ENCODE assay signal across 11 cellular contexts in the genomic region with DNA sequence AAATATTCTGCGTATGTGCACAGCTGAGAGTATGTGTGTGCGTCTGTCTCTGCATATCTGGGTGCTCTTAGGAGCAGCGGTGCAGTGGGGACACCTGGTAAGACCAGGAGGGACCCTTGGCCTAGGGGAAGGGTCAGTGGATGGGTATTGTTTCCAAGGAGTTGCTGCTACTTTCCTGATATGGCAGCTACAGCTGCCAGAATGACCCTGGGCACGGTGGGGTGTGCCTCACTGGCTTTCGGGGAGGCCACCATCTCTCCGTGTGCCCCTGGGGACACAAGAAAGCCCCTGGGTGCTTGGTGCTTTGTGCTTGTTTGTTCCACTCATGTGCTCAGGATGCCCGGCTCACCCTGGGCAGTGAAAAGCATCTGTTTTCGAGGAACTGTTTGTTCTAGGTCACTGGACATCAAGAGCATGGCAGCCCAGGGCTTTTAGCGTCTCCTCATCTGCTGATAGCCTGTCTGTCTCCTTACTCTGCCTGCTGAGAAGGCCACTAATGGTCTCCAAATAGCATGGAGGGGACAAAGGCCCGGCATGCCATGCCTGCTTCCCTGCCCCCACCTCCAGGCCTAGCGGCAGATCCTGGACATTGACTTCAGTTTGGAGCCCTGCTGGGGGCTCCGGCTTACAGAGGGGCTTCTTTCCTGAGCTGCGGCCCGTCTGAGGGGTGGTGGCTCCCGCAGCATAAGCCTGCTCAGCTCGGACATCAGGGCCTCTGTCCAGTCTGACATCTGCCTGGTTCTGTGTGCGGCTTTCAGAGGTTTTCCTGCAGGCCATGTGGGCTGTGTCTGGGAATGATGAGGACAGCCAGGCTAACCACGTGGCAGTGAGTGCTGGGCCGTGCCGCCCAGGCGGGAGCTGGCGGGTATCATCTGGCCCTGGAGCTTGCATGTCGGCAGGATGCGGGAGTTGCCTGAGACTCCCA. TPM values are rescaled to one million over a fixed set of nuclear protein-coding genes. Genes with fewer than 3 reads are reported as not detected.
DNase-seq lines count a peak whose midpoint lies in the region; TF ChIP-seq lines count a peak whose summit lies in the region.
"Had no signal": no experiment of that assay in that cellular context is flagged by ENCODE, and none has a peak within 500 bp of the region (broad histone marks: within the 10 kb centered on the region; RNA-seq: fewer than 3 reads in every experiment).

No MANE protein-coding gene starts in this region.

- H3K27ac Mint-ChIP-seq in Calu3 (ENCODE audit: unreplicated experiment) = peak overlapping the region; percentile 89
- H3K27ac Mint-ChIP-seq in brain = peak overlapping the region; percentile 2 to 93 (median 88)

- H3K27me3 ChIP-seq in rectal smooth muscle tissue (ENCODE audit: control insufficient read depth, insufficient read depth, low read length) (no peaks in the 10 kb centered on the region), thyroid gland (no peaks in the 10 kb centered on the region)

- H3K4me3 ChIP-seq in rectal smooth muscle tissue (ENCODE audit: low read length) (peak overlapping the region; percentile 25), thyroid gland (replicated peaks in 1 of 3) (no peak overlapping the region)

- H3K4me1 Mint-ChIP-seq in Calu3 (ENCODE audit: low read depth, unreplicated experiment) = peaks cover 56% of the 10 kb centered on the region
- H3K4me1 Mint-ChIP-seq in brain = peaks cover 76% of the 10 kb centered on the region

- no peaks in the 10 kb centered on the region for H3K9me3 ChIP-seq in thyroid gland

- H3K9me3 Mint-ChIP-seq in Calu3 (ENCODE audit: low read depth, unreplicated experiment) (no peaks in the 10 kb centered on the region), brain (peaks cover 0 to 6% (median 0%) of the 10 kb centered on the region in 5 experiments)

- H3K36me3 Mint-ChIP-seq in Calu3 (ENCODE audit: insufficient read depth, unreplicated experiment) (peaks cover 94% of the 10 kb centered on the region), brain (peaks cover 85% of the 10 kb centered on the region)

- H3K27me3 Mint-ChIP-seq in Calu3 (ENCODE audit: unreplicated experiment) = no peaks in the 10 kb centered on the region
- H3K27me3 Mint-ChIP-seq in brain = no peaks in the 10 kb centered on the region

- intact Hi-C loops in Calu3 (cut with micrococcal nuclease; ENCODE audit: unreplicated experiment) = no loop called here
- intact Hi-C loops in thyroid gland (cut with DNase I) = no loop called here

- WGBS in thyroid gland, 2 donors = 85 to 99% methylated on average over 8 to 16 of the region's 24 CpGs

- DNase-seq in Calu3 (no peak), hippocampal formation (lab: John Stamatoyannopoulos, UW) (peak; percentile 74 to 80), ureter (ENCODE audit: low spot score) (no peak), thyroid gland (no peak)
- no peak for DNase-seq in activated CD4-positive, CD25-positive, alpha-beta regulatory T cell treated with anti-CD3 and anti-CD28 coated beads, Interleukin-2, amount 50 U/mL, for 72 hours
- DNase-seq in NK-92 treated with Interleukin-12 subunit alpha and Interleukin-12 subunit beta, amount 100 ng/mL, for 24 hours (lab: John Stamatoyannopoulos, UW) = no peak
- DNase-seq: activated CD4-positive, CD25-positive, alpha-beta regulatory T cell; NCI-H510A treated with DMSO at 0.1 percent for 48 hours had no signal

- CTCF ChIA-PET in Calu3 (lab: Charles Lee) = interaction anchor here (1.7 kb wide), 1 partner anchor 190 kb away, joined by 4 read pairs; no protein-coding TSS in a partner anchor

- H3K36me3 ChIP-seq in rectal smooth muscle tissue (ENCODE audit: control insufficient read depth, insufficient read depth, low read length) (peaks cover 12% of the 10 kb centered on the region), thyroid gland (peaks cover 6 to 16% of the 10 kb centered on the region in 2 donors)

- BruUV-seq in Calu3 (replicated peaks; lab: Mats Ljungman, UMichigan) = no TSS peak

- H3K27ac ChIP-seq in rectal smooth muscle tissue (ENCODE audit: low read depth, low read length) = peak overlapping the region; percentile 48
- no peak overlapping the region for H3K27ac ChIP-seq in thyroid gland
- H3K27ac ChIP-seq: HL-60 had no signal

- no peak for TF ChIP-seq POLR2A in thyroid gland (IDR thresholded peaks at IDR 0.05)

- H3K4me1 ChIP-seq in rectal smooth muscle tissue (ENCODE audit: control insufficient read depth, insufficient read depth, low read length) (peaks cover 13% of the 10 kb centered on the region), thyroid gland (peaks cover 0 to 6% of the 10 kb centered on the region in 2 donors)

- TF ChIP-seq CTCF in Calu3 (IDR thresholded peaks at IDR 0.05; ENCODE audit: unreplicated experiment) = no peak
- TF ChIP-seq CTCF in brain (conservative IDR thresholded peaks at IDR 0.05) = no peak
- TF ChIP-seq CTCF in thyroid gland (IDR thresholded peaks at IDR 0.05) = no peak

- H3K4me3 Mint-ChIP-seq in Calu3 (ENCODE audit: low read depth, unreplicated experiment) = peak overlapping the region; percentile 80
- H3K4me3 Mint-ChIP-seq in brain = peak overlapping the region; percentile 45 to 87 (median 76)

- no peak overlapping the region for H3K9ac ChIP-seq in rectal smooth muscle tissue (ENCODE audit: low read length)

RNA-seq across cellular contexts. Expression of a gene that starts 8.9 kb away (rescaled TPM):
- 273 and 293 TPM in 2 replicates for total RNA-seq in Calu3 (2022)
- 22.3 TPM for polyA plus RNA-seq in brain (ENCODE audit: insufficient read depth, low read depth, low replicate concordance)
- 62.2 TPM for total RNA-seq in ureter
- total RNA-seq in thyroid gland = 10 to 100 TPM in 2 of 4 donors, 1 to 10 TPM in 2; 8.4 to 11.8 (median 9.4) TPM

Comparison
In these comparisons a context has a peak if more than half of its experiments do, and no peak if none do; other contexts are left out.
1. DNase-seq: peak in hippocampal formation (2 of 2); none in Calu3 (single experiment), ureter (single experiment), activated CD4-positive, CD25-positive, alpha-beta regulatory T cell treated with anti-CD3 and anti-CD28 coated beads, Interleukin-2, amount 50 U/mL, for 72 hours (single experiment), thyroid gland (0 of 2) and NK-92 treated with Interleukin-12 subunit alpha and Interleukin-12 subunit beta, amount 100 ng/mL, for 24 hours (single experiment).